Comparison of ENCODE assay signal across 18 cellular contexts in genomic region chr15:98412852-98413251, GRCh38.
A peak's percentile ranks its signal among the peaks of the same experiment; 100 is the strongest.
DNase-seq lines count a peak whose midpoint lies in the region; ATAC-seq, FAIRE-seq and TF ChIP-seq lines count a peak whose summit lies in the region.
"Had no signal": no experiment of that assay in that cellular context is flagged by ENCODE, and none has a peak within 500 bp of the region (broad histone marks: within the 10 kb centered on the region; RNA-seq: fewer than 3 reads in every experiment).

No MANE protein-coding gene starts in this region.

- TF ChIP-seq CTCF in HepG2 (CRISPR knock-in tag; IDR thresholded peaks at IDR 0.05): no peak
- no peak for TF ChIP-seq CTCF in right lobe of liver (IDR thresholded peaks at IDR 0.05)
- no peak for TF ChIP-seq CTCF in GM12878 (IDR thresholded peaks at IDR 0.05 in 2 of 3, conservative IDR thresholded peaks at IDR 0.05 in 1 of 3; ENCODE audit: control insufficient read depth in 2 of 3, extremely low read depth in 1 of 3, insufficient read depth in 1 of 3, low read depth in 3 of 3, low read length in 3 of 3)

- CTCF ChIA-PET in HepG2 (lab: Yijun Ruan, JAX; ENCODE audit: low intra/inter-chr PET ratio, low total read pairs) (no interaction called here), GM12878 (lab: Yijun Ruan, JAX) (no interaction called here)

- H3K36me3 ChIP-seq in HepG2 (replicated peaks in 1 of 2; ENCODE audit: control insufficient read depth in 1 of 2, insufficient read depth in 2 of 2, low read length in 2 of 2): no peaks in the 10 kb centered on the region
- H3K36me3 ChIP-seq in right lobe of liver: no peaks in the 10 kb centered on the region
- no peaks in the 10 kb centered on the region for H3K36me3 ChIP-seq in GM12878 (ENCODE audit: control insufficient read depth in 2 of 2, insufficient read depth in 2 of 2, low read length in 1 of 2)

- 21% methylated on average over 2 of the region's 2 CpGs for WGBS in HepG2 (ENCODE audit: low lambda C conversion rate)
- 50% methylated on average over 2 of the region's 2 CpGs for WGBS in right lobe of liver (ENCODE audit: insufficient coverage, low coverage, low lambda C conversion rate, missing lambda C conversion rate)
- 80% methylated on average over 2 of the region's 2 CpGs for WGBS in GM12878 (ENCODE audit: insufficient coverage, insufficient replicate concordance, low lambda C conversion rate, missing lambda C conversion rate)

- no peak overlapping the region for H3K4me3 ChIP-seq in HepG2 (replicated peaks in 1 of 3; ENCODE audit: insufficient read depth in 1 of 3, low read depth in 2 of 3, low read length in 3 of 3)
- no peak overlapping the region for H3K4me3 ChIP-seq in right lobe of liver
- H3K4me3 ChIP-seq in GM12878: no peak overlapping the region

- no peaks in the 10 kb centered on the region for H3K79me2 ChIP-seq in HepG2 (ENCODE audit: insufficient read depth, low read length)
- no peaks in the 10 kb centered on the region for H3K79me2 ChIP-seq in GM12878 (ENCODE audit: control insufficient read depth, insufficient read depth, low read length)

- RAD21 ChIA-PET in GM12878 (lab: Charles Lee; ENCODE audit: unreplicated experiment): no interaction called here

- H3K9me3 Mint-ChIP-seq in activated T-cell treated with anti-CD3 and anti-CD28 coated beads, Interleukin-2, amount 50 U/mL, for 72 hours: peaks cover 0 to 1% of the 10 kb centered on the region in 2 donors
- H3K9me3 Mint-ChIP-seq: CD4-positive, alpha-beta T cell had no signal

- ATAC-seq in HepG2 (no peak), right lobe of liver (no peak), GM12878 (no peak), HG02798 (IDR thresholded peaks at IDR 0.05; ENCODE audit: poor library complexity, unreplicated experiment) (no peak)
- no peak for ATAC-seq in activated T-cell treated with anti-CD3 and anti-CD28 coated beads, Interleukin-2, amount 50 U/mL, for 72 hours (replicated peaks in 1 of 2)

- no peak for TF ChIP-seq EP300 in HepG2 (IDR thresholded peaks at IDR 0.05; ENCODE audit: low read depth in 2 of 2, low read length in 2 of 2)
- no peak for TF ChIP-seq EP300 in HepG2 (CRISPR knock-in tag; IDR thresholded peaks at IDR 0.05; ENCODE audit: borderline replicate concordance)
- no peak for TF ChIP-seq EP300 in GM12878 (IDR thresholded peaks at IDR 0.05; ENCODE audit: borderline replicate concordance in 1 of 2, control insufficient read depth in 1 of 2, low read depth in 2 of 2, low read length in 2 of 2)

- BruUV-seq in HepG2 (replicated peaks; lab: Mats Ljungman, UMichigan) (no TSS peak), GM12878 (replicated peaks; lab: Mats Ljungman, UMichigan) (no TSS peak)

- no peaks in the 10 kb centered on the region for H3K36me3 Mint-ChIP-seq in activated T-cell treated with anti-CD3 and anti-CD28 coated beads, Interleukin-2, amount 50 U/mL, for 72 hours (ENCODE audit: insufficient read depth in 2 of 2)

- POLR2A ChIA-PET in HepG2 (lab: Yijun Ruan, JAX) (no interaction called here), GM12878 (lab: Charles Lee) (no interaction called here)

- H3K4me1 Mint-ChIP-seq in activated T-cell treated with anti-CD3 and anti-CD28 coated beads, Interleukin-2, amount 50 U/mL, for 72 hours (ENCODE audit: low read depth): no peaks in the 10 kb centered on the region
- H3K4me1 Mint-ChIP-seq: B cell had no signal

- H3K9ac ChIP-seq in HepG2 (ENCODE audit: insufficient read depth, low read depth, low read length) (no peak overlapping the region), GM12878 (ENCODE audit: control insufficient read depth, insufficient read depth, low read length) (no peak overlapping the region)

- H3K4me3 Mint-ChIP-seq in activated T-cell treated with anti-CD3 and anti-CD28 coated beads, Interleukin-2, amount 50 U/mL, for 72 hours: no peak overlapping the region
- H3K4me3 Mint-ChIP-seq: B cell; CD4-positive, alpha-beta T cell had no signal

- H3K27ac ChIP-seq in HepG2 (ENCODE audit: extremely low read length, insufficient read depth, low read length) (no peak overlapping the region), right lobe of liver (no peak overlapping the region), GM12878 (ENCODE audit: control insufficient read depth, insufficient read depth) (no peak overlapping the region)
- H3K27ac ChIP-seq: HL-60 had no signal

- DNase-seq in HepG2 (ENCODE audit: low spot score) (peak; percentile 3), right lobe of liver (no peak), GM12878 (ENCODE audit: low read depth, low spot score) (no peak), kidney glomerular epithelial cell (lab: John Stamatoyannopoulos, UW) (peak; percentile 23), activated gamma-delta T cell (lab: John Stamatoyannopoulos, UW) (no peak)
- no peak for DNase-seq in activated CD4-positive, alpha-beta T cell treated with anti-CD3 and anti-CD28 coated beads, Interleukin-2, amount 50 U/mL, for 1 hour
- no peak for DNase-seq in activated T-cell treated with anti-CD3 and anti-CD28 coated beads, Interleukin-2, amount 50 U/mL, for 72 hours
- DNase-seq: 8988T; C1 segment of cervical spinal cord; Calu3; CD4-positive, alpha-beta T cell; DMS 273 treated with DMSO at 0.1 percent for 48 hours; EL; HCEC 1CT had no signal

- peaks cover 7% of the 10 kb centered on the region for H3K27me3 Mint-ChIP-seq in activated T-cell treated with anti-CD3 and anti-CD28 coated beads, Interleukin-2, amount 50 U/mL, for 72 hours (ENCODE audit: low read depth)
- H3K27me3 Mint-ChIP-seq: B cell had no signal

- SMC1A ChIA-PET in GM12878 (lab: Charles Lee; ENCODE audit: uncharacterized antibody, unreplicated experiment): interaction anchor here (0.6 kb wide), 1 partner anchor 118 kb away, joined by 3 read pairs; no protein-coding TSS in a partner anchor

- no peak overlapping the region for H3K27ac Mint-ChIP-seq in activated T-cell treated with anti-CD3 and anti-CD28 coated beads, Interleukin-2, amount 50 U/mL, for 72 hours
- H3K27ac Mint-ChIP-seq: B cell; CD4-positive, alpha-beta T cell had no signal

- H3K4me1 ChIP-seq in HepG2 (ENCODE audit: insufficient read depth, low read length) (peaks cover 6% of the 10 kb centered on the region; the same call in 1 of the 2 replicates), right lobe of liver (no peaks in the 10 kb centered on the region), GM12878 (ENCODE audit: control insufficient read depth, insufficient read depth, low read length) (no peaks in the 10 kb centered on the region)

- H3K9me3 ChIP-seq in HepG2 (ENCODE audit: low read length): no peaks in the 10 kb centered on the region
- no peaks in the 10 kb centered on the region for H3K9me3 ChIP-seq in right lobe of liver
- no peaks in the 10 kb centered on the region; the same call in 2 of the 3 replicates for H3K9me3 ChIP-seq in GM12878 (replicated peaks; ENCODE audit: control insufficient read depth, insufficient read depth, low read length)

- H3K4me2 ChIP-seq in HepG2 (ENCODE audit: low read depth, low read length) (no peak overlapping the region), GM12878 (ENCODE audit: control insufficient read depth, insufficient read depth) (no peak overlapping the region)

- H3K27me3 ChIP-seq in HepG2 (ENCODE audit: control insufficient read depth in 1 of 2, insufficient read depth in 2 of 2, low read length in 2 of 2) (no peaks in the 10 kb centered on the region; a peak in 1 of 5 replicates), right lobe of liver (no peaks in the 10 kb centered on the region), GM12878 (replicated peaks in 1 of 2; ENCODE audit: control insufficient read depth in 2 of 2, insufficient read depth in 2 of 2, low read length in 1 of 2) (no peaks in the 10 kb centered on the region)

- no peak for TF ChIP-seq RAD21 in HepG2 (CRISPR knock-in tag; IDR thresholded peaks at IDR 0.05)
- no peak for TF ChIP-seq RAD21 in GM12878 (IDR thresholded peaks at IDR 0.05; ENCODE audit: insufficient read depth, low read depth, low read length)

- FAIRE-seq in HepG2 (lab: Jason Lieb, UNC) (no peak), GM12878 (lab: Jason Lieb, UNC) (peak; percentile 44)
- FAIRE-seq: G401.6 had no signal

- intact Hi-C loops in HepG2 (cut with micrococcal nuclease; ENCODE audit: unreplicated experiment) (no loop called here), right lobe of liver (cut with DNase I) (no loop called here), GM12878 (cut with micrococcal nuclease; ENCODE audit: unreplicated experiment) (no loop called here)

- no peaks in the 10 kb centered on the region for H4K20me1 ChIP-seq in HepG2 (ENCODE audit: insufficient read depth, low read length)
- no peaks in the 10 kb centered on the region for H4K20me1 ChIP-seq in GM12878 (ENCODE audit: control insufficient read depth, insufficient read depth)

- H2AFZ ChIP-seq in HepG2 (ENCODE audit: low read length) (no peak overlapping the region), GM12878 (ENCODE audit: control insufficient read depth, low read depth, low read length) (no peak overlapping the region)

- in situ Hi-C loops in HepG2 (cut with HindIII; ENCODE audit: extremely low pct_ligation_motif_present, low pct_unique_long_range_greater_than_20kb): loop anchor here (25.0 kb wide), 1 partner anchor 501 kb away; no protein-coding TSS in a partner anchor
- in situ Hi-C loops in GM12878 (cut with MboI): no loop called here

- no peak for TF ChIP-seq POLR2A in HepG2 (IDR thresholded peaks at IDR 0.05; ENCODE audit: insufficient read depth in 1 of 2, low read depth in 2 of 2, low read length in 2 of 2)
- no peak for TF ChIP-seq POLR2A in right lobe of liver (IDR thresholded peaks at IDR 0.05)
- TF ChIP-seq POLR2A in GM12878 (IDR thresholded peaks at IDR 0.05; ENCODE audit: low read depth, low read length): no peak

TF ChIP-seq in HepG2, 621 proteins besides CTCF, POLR2A, EP300 and RAD21 (continues in another document):
- no peak for TF ChIP-seq ZNF264 (CRISPR knock-in tag; IDR thresholded peaks at IDR 0.05)
- TF ChIP-seq SIN3A (IDR thresholded peaks at IDR 0.05; ENCODE audit: borderline replicate concordance, low read depth, low read length): no peak
- TF ChIP-seq U2AF1 (optimal IDR thresholded peaks at IDR 0.05; ENCODE audit: low read depth, low read length): no peak
- TF ChIP-seq NFYC (CRISPR knock-in tag; IDR thresholded peaks at IDR 0.05): no peak
- no peak for TF ChIP-seq AGO2 (optimal IDR thresholded peaks at IDR 0.05; ENCODE audit: low read depth, low read length)
- no peak for TF ChIP-seq KLF9 (CRISPR knock-in tag; IDR thresholded peaks at IDR 0.05; ENCODE audit: low read depth)
- TF ChIP-seq EHMT2 (IDR thresholded peaks at IDR 0.05; ENCODE audit: borderline replicate concordance, low read depth, low read length): no peak
- no peak for TF ChIP-seq ZNF205 (CRISPR knock-in tag; IDR thresholded peaks at IDR 0.05)

TF ChIP-seq in GM12878, 131 proteins besides CTCF, POLR2A, EP300 and RAD21:
- no peak for TF ChIP-seq ZBED1 (IDR thresholded peaks at IDR 0.05; ENCODE audit: borderline replicate concordance)
- TF ChIP-seq SRF (IDR thresholded peaks at IDR 0.05; ENCODE audit: low read depth in 2 of 2, low read length in 2 of 2): no peak
- no peak for TF ChIP-seq EZH2 (IDR thresholded peaks at IDR 0.05; ENCODE audit: borderline replicate concordance, control insufficient read depth, low read depth, low read length)
- no peak for TF ChIP-seq ZNF274 (IDR thresholded peaks at IDR 0.05; ENCODE audit: insufficient read depth, insufficient read length)

Comparison
In these comparisons a context has a peak if more than half of its experiments do, and no peak if none do; other contexts are left out.
1. DNase-seq: peak in HepG2 (single experiment) and kidney glomerular epithelial cell (single experiment); none in right lobe of liver (0 of 3), GM12878 (single experiment), activated CD4-positive, alpha-beta T cell treated with anti-CD3 and anti-CD28 coated beads, Interleukin-2, amount 50 U/mL, for 1 hour (single experiment), activated T-cell treated with anti-CD3 and anti-CD28 coated beads, Interleukin-2, amount 50 U/mL, for 72 hours (0 of 2) and activated gamma-delta T cell (single experiment).